In genomic region chr14:28767851-28768548, GRCh38 we compare ENCODE assay signal across 1 cellular context.
TF ChIP-seq lines count a peak whose summit lies in the region.

No MANE protein-coding gene starts in this region.

TF ChIP-seq in HEK293, 187 proteins besides CTCF, POLR2A, EP300 and RAD21 (continued from another document and continues in another):
- TF ChIP-seq ZNF18 (tag by site-specific recombination; IDR thresholded peaks at IDR 0.05), result no peak
- peak; percentile 76 for TF ChIP-seq ZNF629 (tag by site-specific recombination; IDR thresholded peaks at IDR 0.05)
- TF ChIP-seq ZNF26 (tag by site-specific recombination; IDR thresholded peaks at IDR 0.05), result no peak
- peak; percentile 49; the same call in 1 of the 2 replicates for TF ChIP-seq ZNF561 (tag by site-specific recombination; IDR thresholded peaks at IDR 0.05; ENCODE audit: borderline replicate concordance)
- TF ChIP-seq PRDM4 (tag by site-specific recombination; IDR thresholded peaks at IDR 0.05), result no peak
- peak; percentile 46 for TF ChIP-seq SP2 (tag by site-specific recombination; IDR thresholded peaks at IDR 0.05)
- no peak for TF ChIP-seq ZNF488 (tag by site-specific recombination; IDR thresholded peaks at IDR 0.05)
- TF ChIP-seq GFI1B (tag by site-specific recombination; IDR thresholded peaks at IDR 0.05), result no peak
- no peak for TF ChIP-seq ZNF211 (tag by site-specific recombination; IDR thresholded peaks at IDR 0.05; ENCODE audit: low read depth)
- no peak for TF ChIP-seq SETDB1 (IDR thresholded peaks at IDR 0.05; ENCODE audit: insufficient read length, low read length)
- TF ChIP-seq ZNF510 (tag by site-specific recombination; IDR thresholded peaks at IDR 0.05; ENCODE audit: insufficient replicate concordance), result no peak
- TF ChIP-seq ZNF645 (tag by site-specific recombination; IDR thresholded peaks at IDR 0.05), result peak; percentile 48; the same call in 1 of the 2 replicates
- TF ChIP-seq ZBTB7A (tag by site-specific recombination; IDR thresholded peaks at IDR 0.05; ENCODE audit: low read depth), result peak; percentile 67; the same call in 1 of the 2 replicates
- no peak for TF ChIP-seq GLI2 (tag by site-specific recombination; IDR thresholded peaks at IDR 0.05; ENCODE audit: borderline replicate concordance, low read depth)
- peak; percentile 30 for TF ChIP-seq GLIS1 (tag by site-specific recombination; IDR thresholded peaks at IDR 0.05)
- 0 out of 2 replicates have a peak, but pooled peaks have one; percentile 5 for TF ChIP-seq ZSCAN30 (tag by site-specific recombination; IDR thresholded peaks at IDR 0.05)
- 0 out of 2 replicates have a peak, but pooled peaks have one; percentile 17 for TF ChIP-seq ZNF843 (tag by site-specific recombination; IDR thresholded peaks at IDR 0.05)
- no peak for TF ChIP-seq ZNF140 (tag by site-specific recombination; IDR thresholded peaks at IDR 0.05)
- TF ChIP-seq ZBTB48 (tag by site-specific recombination; IDR thresholded peaks at IDR 0.05), result peak; percentile 88
- no peak for TF ChIP-seq ZNF658 (tag by site-specific recombination; IDR thresholded peaks at IDR 0.05)
- peak; percentile 72; the same call in 1 of the 2 replicates for TF ChIP-seq ZBTB6 (tag by site-specific recombination; IDR thresholded peaks at IDR 0.05)
- no peak for TF ChIP-seq ZNF521 (tag by site-specific recombination; IDR thresholded peaks at IDR 0.05)
- peak; percentile 80 for TF ChIP-seq ZNF76 (tag by site-specific recombination; IDR thresholded peaks at IDR 0.05; ENCODE audit: borderline replicate concordance, low read depth)
- no peak for TF ChIP-seq ZNF221 (tag by site-specific recombination; IDR thresholded peaks at IDR 0.05; ENCODE audit: borderline replicate concordance)
- no peak for TF ChIP-seq ZNF580 (tag by site-specific recombination; IDR thresholded peaks at IDR 0.05)
- no peak; the same call in none of the 2 replicates for TF ChIP-seq ZSCAN4 (tag by site-specific recombination; IDR thresholded peaks at IDR 0.05)
- peak; percentile 98 for TF ChIP-seq SCRT2 (tag by site-specific recombination; IDR thresholded peaks at IDR 0.05)
- no peak for TF ChIP-seq PRDM6 (tag by site-specific recombination; IDR thresholded peaks at IDR 0.05)
- TF ChIP-seq KLF7 (tag by site-specific recombination; IDR thresholded peaks at IDR 0.05; ENCODE audit: borderline replicate concordance), result peak; percentile 14; the same call in 1 of the 2 replicates
- TF ChIP-seq ZNF518A (tag by site-specific recombination; conservative IDR thresholded peaks at IDR 0.05; ENCODE audit: low read depth), result no peak
- TF ChIP-seq ZBTB26 (tag by site-specific recombination; optimal IDR thresholded peaks at IDR 0.05), result peak; percentile 94
- 0 out of 2 replicates have a peak, but pooled peaks have one; percentile 12 for TF ChIP-seq YY2 (tag by site-specific recombination; IDR thresholded peaks at IDR 0.05)
- TF ChIP-seq ZNF677 (tag by site-specific recombination; IDR thresholded peaks at IDR 0.05), result no peak
- TF ChIP-seq ZNF155 (tag by site-specific recombination; IDR thresholded peaks at IDR 0.05), result no peak
- no peak for TF ChIP-seq ZNF558 (tag by site-specific recombination; IDR thresholded peaks at IDR 0.05)
- TF ChIP-seq ZSCAN23 (tag by site-specific recombination; IDR thresholded peaks at IDR 0.05), result no peak; the same call in 1 of the 2 replicates
- no peak for TF ChIP-seq MEIS1 (CRISPR knock-in tag; IDR thresholded peaks at IDR 0.05; ENCODE audit: borderline replicate concordance)
- TF ChIP-seq BCL11B (tag by site-specific recombination; IDR thresholded peaks at IDR 0.05; ENCODE audit: low read depth), result no peak
- 0 out of 2 replicates have a peak, but pooled peaks have one; percentile 43 for TF ChIP-seq ZSCAN18 (tag by site-specific recombination; IDR thresholded peaks at IDR 0.05)
